In the genomic region with DNA sequence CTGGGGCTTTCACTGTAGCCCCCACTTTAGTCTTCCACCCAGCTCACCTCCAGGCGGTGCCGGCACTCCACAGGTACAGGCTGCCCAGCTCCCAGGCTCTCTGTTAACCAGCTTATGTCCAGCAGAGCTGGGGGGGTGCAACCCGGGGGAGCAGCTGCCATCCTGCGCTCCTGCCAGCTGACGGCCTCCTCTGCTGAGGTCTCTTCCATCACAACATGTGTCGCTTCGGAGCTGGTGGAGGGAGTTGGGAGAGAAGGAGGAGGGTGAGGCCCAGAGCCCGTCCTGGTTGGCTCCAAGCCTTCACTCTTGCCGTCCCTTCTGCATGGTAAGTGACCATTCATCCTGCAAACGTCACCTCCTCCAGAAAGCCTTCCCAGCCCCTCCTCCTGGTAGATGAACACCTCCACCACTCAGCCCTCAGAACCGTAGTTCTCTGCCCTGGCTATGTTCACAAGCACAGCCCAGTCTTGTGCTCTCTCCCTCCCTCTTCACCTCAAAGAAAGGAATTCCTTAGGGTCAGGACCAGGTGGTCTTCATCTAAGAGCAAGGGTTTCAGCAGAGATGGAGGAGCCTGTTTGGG, we compare ENCODE assay signal across 8 cellular contexts. TPM values are rescaled to one million over a fixed set of nuclear protein-coding genes. Genes with fewer than 3 reads are reported as not detected.
DNase-seq lines count a peak whose midpoint lies in the region; ATAC-seq and TF ChIP-seq lines count a peak whose summit lies in the region.
"Had no signal": no experiment of that assay in that cellular context is flagged by ENCODE, and none has a peak within 500 bp of the region (broad histone marks: within the 10 kb centered on the region; RNA-seq: fewer than 3 reads in every experiment).

No MANE protein-coding gene starts in this region.

- TF ChIP-seq RAD21 in HCT116 (IDR thresholded peaks at IDR 0.05; ENCODE audit: low read depth): no peak

- peak overlapping the region; percentile 56 to 96 for H3K4me3 ChIP-seq in HCT116 (replicated peaks in 1 of 2; ENCODE audit: low read depth in 1 of 2, low read length in 2 of 2)
- peak overlapping the region in 2 of 10 donors; percentile 88 to 89 for H3K4me3 ChIP-seq in heart right ventricle

- H3K4me1 Mint-ChIP-seq in stimulated activated naive CD8-positive, alpha-beta T cell treated with anti-CD3 and anti-CD28 coated beads, Interleukin-15, amount 100 ng/mL, for 72 hours: peaks cover 74% of the 10 kb centered on the region

- H2AFZ ChIP-seq in HCT116 (ENCODE audit: low read depth, low read length, poor library complexity, severe bottlenecking): no peak overlapping the region

- DNase-seq in HCT116 (ENCODE audit: low read depth, low spot score) (no peak), heart right ventricle (no peak), OCI-M1 (lab: John Stamatoyannopoulos, UW) (no peak), NCI-H2171 treated with DMSO at 0.1 percent for 48 hours (lab: John Stamatoyannopoulos, UW) (no peak), NCI-H2029 (lab: John Stamatoyannopoulos, UW) (no peak)
- DNase-seq in stimulated activated naive CD8-positive, alpha-beta T cell treated with anti-CD3 and anti-CD28 coated beads, Interleukin-15, amount 100 ng/mL, for 72 hours: no peak
- DNase-seq: amniotic stem cell had no signal

- no peaks in the 10 kb centered on the region for H4K20me1 ChIP-seq in HCT116 (ENCODE audit: insufficient read depth)

- H3K27me3 Mint-ChIP-seq in stimulated activated naive CD8-positive, alpha-beta T cell treated with anti-CD3 and anti-CD28 coated beads, Interleukin-15, amount 100 ng/mL, for 72 hours: no peaks in the 10 kb centered on the region

- peaks cover 14% of the 10 kb centered on the region for H3K79me2 ChIP-seq in HCT116 (ENCODE audit: insufficient read depth, low read length)

- RAD21 ChIA-PET in HCT116 (lab: Charles Lee; ENCODE audit: low non-redundant PET in 1 of 2, low total read pairs in 2 of 2, uncharacterized antibody in 2 of 2, unreplicated experiment in 2 of 2): no interaction called here

- H3K9me3 ChIP-seq in HCT116 (ENCODE audit: control insufficient read depth in 1 of 2, insufficient read depth in 1 of 2, low read depth in 1 of 2, low read length in 2 of 2) (no peaks in the 10 kb centered on the region), heart right ventricle (no peaks in the 10 kb centered on the region)

- TF ChIP-seq CTCF in HCT116 (IDR thresholded peaks at IDR 0.05 in 2 of 3, conservative IDR thresholded peaks at IDR 0.05 in 1 of 3; ENCODE audit: borderline replicate concordance in 1 of 3, insufficient read depth in 1 of 3, low read depth in 2 of 3, low read length in 2 of 3) (no peak), VCaP (conservative IDR thresholded peaks at IDR 0.05) (no peak), heart right ventricle (IDR thresholded peaks at IDR 0.05) (no peak)

- H3K4me2 ChIP-seq in HCT116 (ENCODE audit: low read length): peak overlapping the region; percentile 83

- H3K36me3 ChIP-seq in HCT116 (ENCODE audit: control insufficient read depth in 1 of 2, insufficient read depth in 2 of 2, low read length in 2 of 2) (peaks cover 17 to 27% of the 10 kb centered on the region in 2 experiments; a peak in 3 of 4 replicates), heart right ventricle (peaks cover 0 to 50% (median 38%) of the 10 kb centered on the region in 9 donors)

- H3K27me3 ChIP-seq in HCT116 (ENCODE audit: insufficient read depth, low read length) (no peaks in the 10 kb centered on the region), heart right ventricle (no peaks in the 10 kb centered on the region)

- no peaks in the 10 kb centered on the region for H3K9me2 ChIP-seq in HCT116 (ENCODE audit: insufficient read depth)

- peak overlapping the region; percentile 92 to 97 for H3K27ac Mint-ChIP-seq in stimulated activated naive CD8-positive, alpha-beta T cell treated with anti-CD3 and anti-CD28 coated beads, Interleukin-15, amount 100 ng/mL, for 72 hours

- no peaks in the 10 kb centered on the region for H3K9me3 Mint-ChIP-seq in stimulated activated naive CD8-positive, alpha-beta T cell treated with anti-CD3 and anti-CD28 coated beads, Interleukin-15, amount 100 ng/mL, for 72 hours

- 71 to 77% methylated on average over 11 of the region's 11 CpGs for WGBS in heart right ventricle, 2 donors

- TF ChIP-seq POLR2A in HCT116 (IDR thresholded peaks at IDR 0.05; ENCODE audit: borderline replicate concordance, extremely low read depth, insufficient read depth, insufficient read length): no peak

- ATAC-seq in HCT116: no peak
- ATAC-seq in heart right ventricle: no peak
- no peak for ATAC-seq in stimulated activated naive CD8-positive, alpha-beta T cell treated with anti-CD3 and anti-CD28 coated beads, Interleukin-15, amount 100 ng/mL, for 72 hours

- BruUV-seq in HCT116 (replicated peaks; lab: Mats Ljungman, UMichigan): no TSS peak

- intact Hi-C loops in HCT116 (cut with micrococcal nuclease): loop anchor here (5.0 kb wide), 2 partner anchors 42 to 227 kb away; partner anchors contain the start of gene POLD2
- intact Hi-C loops in heart right ventricle (cut with DNase I): loop anchor here in 3 of 10 donors (5.0 kb wide), 5 partner anchors 33 to 122 kb away; partner anchors contain the start of genes POLD2 (in 1 of the 3) and YKT6 (in 1 of the 3)

- H3K4me3 Mint-ChIP-seq in stimulated activated naive CD8-positive, alpha-beta T cell treated with anti-CD3 and anti-CD28 coated beads, Interleukin-15, amount 100 ng/mL, for 72 hours: peak overlapping the region; percentile 86 to 89

- CTCF ChIA-PET in HCT116 (lab: Charles Lee): interaction anchor here (1.4 kb wide), 1 partner anchor 8 kb away, joined by 8 read pairs; no protein-coding TSS in a partner anchor

- H3K27ac ChIP-seq in HCT116 (ENCODE audit: low read depth, low read length) (peak overlapping the region; percentile 99), VCaP (peak overlapping the region; percentile 94; the same call in 1 of the 2 replicates), heart right ventricle (peak overlapping the region in 8 of 10 donors; percentile 22 to 96 (median 94))

- POLR2A ChIA-PET in HCT116 (lab: Charles Lee): interaction anchor here (0.9 to 1.2 kb wide), 3 partner anchors 15 to 115 kb away, joined by 3 to 6 read pairs (median 5); partner anchors contain the start of genes DBNL and PGAM2

- peaks cover 12 to 22% of the 10 kb centered on the region in 2 experiments; a peak in 3 of 4 replicates for H3K4me1 ChIP-seq in HCT116 (ENCODE audit: control insufficient read depth in 1 of 2, insufficient read depth in 2 of 2, low read length in 2 of 2)
- H3K4me1 ChIP-seq in heart right ventricle: peaks cover 9 to 66% (median 39%) of the 10 kb centered on the region in 9 donors

- peak overlapping the region; percentile 94 for H3K9ac ChIP-seq in HCT116 (ENCODE audit: low read length)

TF ChIP-seq in HCT116, 20 proteins besides CTCF, POLR2A, EP300 and RAD21 (continues in another document):
- TF ChIP-seq JUND (IDR thresholded peaks at IDR 0.05) (no peak), ZNF274 (IDR thresholded peaks at IDR 0.05; ENCODE audit: low read depth, low read length) (no peak), YY1 (IDR thresholded peaks at IDR 0.05; ENCODE audit: extremely low read depth, insufficient replicate concordance, low read depth, low read length) (no peak), CEBPB (IDR thresholded peaks at IDR 0.05; ENCODE audit: low read depth) (no peak), SRF (IDR thresholded peaks at IDR 0.05; ENCODE audit: low read depth) (no peak), SP1 (IDR thresholded peaks at IDR 0.05; ENCODE audit: low read depth) (no peak)
- TF ChIP-seq, protein P1, sequence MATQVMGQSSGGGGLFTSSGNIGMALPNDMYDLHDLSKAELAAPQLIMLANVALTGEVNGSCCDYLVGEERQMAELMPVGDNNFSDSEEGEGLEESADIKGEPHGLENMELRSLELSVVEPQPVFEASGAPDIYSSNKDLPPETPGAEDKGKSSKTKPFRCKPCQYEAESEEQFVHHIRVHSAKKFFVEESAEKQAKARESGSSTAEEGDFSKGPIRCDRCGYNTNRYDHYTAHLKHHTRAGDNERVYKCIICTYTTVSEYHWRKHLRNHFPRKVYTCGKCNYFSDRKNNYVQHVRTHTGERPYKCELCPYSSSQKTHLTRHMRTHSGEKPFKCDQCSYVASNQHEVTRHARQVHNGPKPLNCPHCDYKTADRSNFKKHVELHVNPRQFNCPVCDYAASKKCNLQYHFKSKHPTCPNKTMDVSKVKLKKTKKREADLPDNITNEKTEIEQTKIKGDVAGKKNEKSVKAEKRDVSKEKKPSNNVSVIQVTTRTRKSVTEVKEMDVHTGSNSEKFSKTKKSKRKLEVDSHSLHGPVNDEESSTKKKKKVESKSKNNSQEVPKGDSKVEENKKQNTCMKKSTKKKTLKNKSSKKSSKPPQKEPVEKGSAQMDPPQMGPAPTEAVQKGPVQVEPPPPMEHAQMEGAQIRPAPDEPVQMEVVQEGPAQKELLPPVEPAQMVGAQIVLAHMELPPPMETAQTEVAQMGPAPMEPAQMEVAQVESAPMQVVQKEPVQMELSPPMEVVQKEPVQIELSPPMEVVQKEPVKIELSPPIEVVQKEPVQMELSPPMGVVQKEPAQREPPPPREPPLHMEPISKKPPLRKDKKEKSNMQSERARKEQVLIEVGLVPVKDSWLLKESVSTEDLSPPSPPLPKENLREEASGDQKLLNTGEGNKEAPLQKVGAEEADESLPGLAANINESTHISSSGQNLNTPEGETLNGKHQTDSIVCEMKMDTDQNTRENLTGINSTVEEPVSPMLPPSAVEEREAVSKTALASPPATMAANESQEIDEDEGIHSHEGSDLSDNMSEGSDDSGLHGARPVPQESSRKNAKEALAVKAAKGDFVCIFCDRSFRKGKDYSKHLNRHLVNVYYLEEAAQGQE (IDR thresholded peaks at IDR 0.05; ENCODE audit: low read depth): no peak

RNA-seq across cellular contexts. Expression of gene POLM, which starts 1.6 kb away (rescaled TPM):
- total RNA-seq in HCT116 (2021; ENCODE audit: unreplicated experiment) (28.7 TPM), heart right ventricle (10 to 100 TPM; 10.9 to 28.4 (median 13.5) TPM)
- polyA plus RNA-seq in HCT116 (2012): 13.4 and 13.5 TPM in 2 replicates
- 10 to 100 TPM in 1 of 2 donors, 1 to 10 TPM in 1; 6.7 to 22.8 TPM for polyA plus RNA-seq in heart right ventricle

RNA-seq across cellular contexts. Expression of gene PGAM2, which starts 15.4 kb away (rescaled TPM):
- total RNA-seq in HCT116 (2021; ENCODE audit: unreplicated experiment): 0.27 TPM
- 0.39 and 0.42 TPM in 2 replicates for polyA plus RNA-seq in HCT116 (2012)
- total RNA-seq in heart right ventricle: 1,000 to 10,000 TPM in 2 of 10 donors, 100 to 1,000 TPM in 8; 375 to 1,148 (median 557) TPM
- polyA plus RNA-seq in heart right ventricle: 1,000 to 10,000 TPM in 1 of 2 donors, 100 to 1,000 TPM in 1; 367 to 2,327 TPM

RNA-seq across cellular contexts. Expression of gene AEBP1, which starts 23.4 kb away (rescaled TPM):
- total RNA-seq in HCT116 (2021; ENCODE audit: unreplicated experiment) (0.49 TPM), heart right ventricle (10 to 100 TPM; 14.1 to 31.3 (median 21.6) TPM)
- polyA plus RNA-seq in HCT116 (2012): 0.05 and 0.18 TPM in 2 replicates
- 10 to 100 TPM; 18.0 to 33.7 TPM for polyA plus RNA-seq in heart right ventricle

RNA-seq across cellular contexts. Expression of gene DBNL, which starts 36.3 kb away (rescaled TPM):
- 39.4 TPM for total RNA-seq in HCT116 (2021; ENCODE audit: unreplicated experiment)
- 36.9 and 38.3 TPM in 2 replicates for polyA plus RNA-seq in HCT116 (2012)
- total RNA-seq in heart right ventricle: 10 to 100 TPM; 26.0 to 59.0 (median 35.4) TPM
- polyA plus RNA-seq in heart right ventricle: 10 to 100 TPM; 34.8 to 74.3 TPM

RNA-seq across cellular contexts. Expression of gene POLD2, which starts 42.6 kb away (rescaled TPM):
- 237 TPM for total RNA-seq in HCT116 (2021; ENCODE audit: unreplicated experiment)
- 250 and 261 TPM in 2 replicates for polyA plus RNA-seq in HCT116 (2012)
- 10 to 100 TPM; 64.4 to 92.0 (median 76.8) TPM for total RNA-seq in heart right ventricle
- polyA plus RNA-seq in heart right ventricle: 100 to 1,000 TPM in 1 of 2 donors, 10 to 100 TPM in 1; 89.3 to 150 TPM

Comparison
In these comparisons a context has a peak if more than half of its experiments do, and no peak if none do; other contexts are left out.
1. RNA of gene PGAM2, which starts 15.4 kb away (total RNA-seq): 375 to 1,148 TPM in heart right ventricle; 0.27 TPM in HCT116 (single experiment); every median in the first group is over 100 times any median in the second.
2. RNA of gene AEBP1, which starts 23.4 kb away (total RNA-seq): 14.1 to 31.3 TPM in heart right ventricle; 0.49 TPM in HCT116 (single experiment); every median in the first group is over 10 times any median in the second.
3. Peak in every context shown above with its lines, with median percentiles within 50 percentile points of each other: H3K27ac ChIP-seq.